In genomic region chr2:12120281-12121150, GRCh38 we compare ENCODE assay signal across 15 cellular contexts.
A peak's percentile ranks its signal among the peaks of the same experiment; 100 is the strongest.
DNase-seq lines count a peak whose midpoint lies in the region; ATAC-seq lines count a peak whose summit lies in the region.
"Had no signal": no experiment of that assay in that cellular context is flagged by ENCODE, and none has a peak within 500 bp of the region (broad histone marks: within the 10 kb centered on the region; RNA-seq: fewer than 3 reads in every experiment).

No MANE protein-coding gene starts in this region.

- H2BK5ac ChIP-seq in mesendoderm (ENCODE audit: low read length): no peak overlapping the region

- H3K36me3 ChIP-seq in BLaER1 (no peaks in the 10 kb centered on the region), mesendoderm (ENCODE audit: control insufficient read depth, insufficient read depth, low read length) (no peaks in the 10 kb centered on the region)
- H3K36me3 ChIP-seq: gastroesophageal sphincter had no signal

- no peak overlapping the region for H3K23ac ChIP-seq in mesendoderm (ENCODE audit: low read length)

- H3K4me1 ChIP-seq in BLaER1: peaks cover 11% of the 10 kb centered on the region
- no peaks in the 10 kb centered on the region for H3K4me1 ChIP-seq in mesendoderm (ENCODE audit: control insufficient read depth, low read depth, low read length)
- no peaks in the 10 kb centered on the region for H3K4me1 ChIP-seq in right cardiac atrium (ENCODE audit: control insufficient read depth, insufficient read depth, low read length)
- H3K4me1 ChIP-seq: gastroesophageal sphincter had no signal

- H3K9me3 ChIP-seq in BLaER1 (0 out of 2 replicates have a peak, but pooled peaks cover 7% of the 10 kb centered on the region), right cardiac atrium (ENCODE audit: control insufficient read depth, low read length) (no peaks in the 10 kb centered on the region)
- H3K9me3 ChIP-seq: gastroesophageal sphincter had no signal

- no peak overlapping the region for H3K4ac ChIP-seq in mesendoderm (ENCODE audit: low read depth, low read length)

- DNase-seq in amniotic stem cell (lab: John Stamatoyannopoulos, UW): peak; percentile 64
- peak; percentile 49 for DNase-seq in iris pigment epithelial cell (ENCODE audit: low read depth)
- no peak for DNase-seq in mesendoderm
- no peak for DNase-seq in SIG-M5 (lab: John Stamatoyannopoulos, UW)
- no peak for DNase-seq in right cardiac atrium
- DNase-seq: activated CD4-positive, alpha-beta memory T cell treated with anti-CD3 and anti-CD28 coated beads, Interleukin-2, amount 10 ng/mL, durations not matched to agents 7 days and 5 days; activated naive CD4-positive, alpha-beta T cell; kidney; MV-4-11; NCI-H510A had no signal

- H2AK5ac ChIP-seq in mesendoderm (ENCODE audit: low read length): no peak overlapping the region

- H4K5ac ChIP-seq in mesendoderm (ENCODE audit: low read length): no peak overlapping the region

- H4K8ac ChIP-seq in mesendoderm (ENCODE audit: low read depth, low read length): no peak overlapping the region

- H3K56ac ChIP-seq in mesendoderm (ENCODE audit: low read length): no peak overlapping the region

- intact Hi-C loops in right cardiac atrium (cut with DNase I): no loop called here

- no peak overlapping the region for H2BK15ac ChIP-seq in mesendoderm (replicated peaks; ENCODE audit: low read depth)

- no peak overlapping the region for H3K18ac ChIP-seq in mesendoderm (ENCODE audit: low read length)

- no peaks in the 10 kb centered on the region for H3K79me1 ChIP-seq in mesendoderm (ENCODE audit: low read length)

- H3K79me2 ChIP-seq in mesendoderm (ENCODE audit: control insufficient read depth, insufficient read depth, low read length): no peaks in the 10 kb centered on the region

- H3K9ac ChIP-seq in BLaER1 (no peak overlapping the region), mesendoderm (ENCODE audit: low read length) (no peak overlapping the region)

- WGBS in mesendoderm (ENCODE audit: extremely low coverage, insufficient coverage, low lambda C conversion rate): no CpG with 5 or more reads among the region's 7 CpGs
- 83% methylated on average over 7 of the region's 7 CpGs for WGBS in right cardiac atrium

- H4K20me1 ChIP-seq in BLaER1: no peaks in the 10 kb centered on the region

- H3K27ac ChIP-seq in BLaER1: no peak overlapping the region
- H3K27ac ChIP-seq in mesendoderm (ENCODE audit: low read depth, low read length): no peak overlapping the region
- H3K27ac ChIP-seq in right cardiac atrium (ENCODE audit: low read length): no peak overlapping the region
- H3K27ac ChIP-seq: gastroesophageal sphincter had no signal

- 0 out of 2 replicates have a peak overlapping the region, but pooled peaks have one; percentile 2 for H3K4me2 ChIP-seq in BLaER1
- H3K4me2 ChIP-seq in mesendoderm (ENCODE audit: low read length): no peak overlapping the region

- no peaks in the 10 kb centered on the region for H3K27me3 ChIP-seq in BLaER1
- H3K27me3 ChIP-seq in mesendoderm (ENCODE audit: insufficient read depth, low read length, poor library complexity): no peaks in the 10 kb centered on the region
- no peaks in the 10 kb centered on the region for H3K27me3 ChIP-seq in right cardiac atrium (ENCODE audit: control insufficient read depth, insufficient read depth)
- H3K27me3 ChIP-seq: gastroesophageal sphincter had no signal

- no peak overlapping the region for H2BK120ac ChIP-seq in mesendoderm (ENCODE audit: low read depth, low read length)

- ATAC-seq in HG03354 (IDR thresholded peaks at IDR 0.05; ENCODE audit: poor library complexity, severe bottlenecking, unreplicated experiment) (peak; percentile 35), HG03280 (IDR thresholded peaks at IDR 0.05; ENCODE audit: unreplicated experiment) (no peak), right cardiac atrium (no peak)
- ATAC-seq: gastroesophageal sphincter, Panc1 had no signal

- H3K4me3 ChIP-seq in BLaER1 (no peak overlapping the region), mesendoderm (ENCODE audit: low read length) (no peak overlapping the region), right cardiac atrium (ENCODE audit: low read length) (no peak overlapping the region)
- H3K4me3 ChIP-seq: gastroesophageal sphincter had no signal

Comparison
In these comparisons a context has a peak if more than half of its experiments do, and no peak if none do; other contexts are left out.
1. DNase-seq: peak in amniotic stem cell (single experiment) and iris pigment epithelial cell (single experiment); none in mesendoderm (single experiment), SIG-M5 (single experiment) and right cardiac atrium (0 of 3).